16 cellular contexts compared by ENCODE assay signal in genomic region chr14:75833326-75834020, GRCh38.
A peak's percentile ranks its signal among the peaks of the same experiment; 100 is the strongest.
DNase-seq lines count a peak whose midpoint lies in the region; ATAC-seq and TF ChIP-seq lines count a peak whose summit lies in the region.
"Had no signal": no experiment of that assay in that cellular context is flagged by ENCODE, and none has a peak within 500 bp of the region (broad histone marks: within the 10 kb centered on the region; RNA-seq: fewer than 3 reads in every experiment).

No MANE protein-coding gene starts in this region.

- H3K9me3 ChIP-seq in lower lobe of right lung = no peaks in the 10 kb centered on the region
- H3K9me3 ChIP-seq: tibial artery had no signal

- H3K36me3 ChIP-seq in lower lobe of right lung = no peaks in the 10 kb centered on the region
- H3K36me3 ChIP-seq: tibial artery had no signal

- H3K4me3 Mint-ChIP-seq in activated T-cell treated with anti-CD3 and anti-CD28 coated beads, Interleukin-2, amount 50 U/mL, for 24 hours = no peak overlapping the region
- H3K4me3 Mint-ChIP-seq in type B pancreatic cell = no peak overlapping the region
- H3K4me3 Mint-ChIP-seq: H9 had no signal

- intact Hi-C loops in lower lobe of right lung (cut with DNase I) = no loop called here

- no peaks in the 10 kb centered on the region for H3K27me3 ChIP-seq in lower lobe of right lung (ENCODE audit: low read depth)
- H3K27me3 ChIP-seq: BLaER1 treated with 17β-estradiol and CSF1 and Interleukin-3, amounts not matched to agents 10 nM and 100 nM; tibial artery had no signal

- peaks cover 27% of the 10 kb centered on the region for H3K36me3 Mint-ChIP-seq in activated T-cell treated with anti-CD3 and anti-CD28 coated beads, Interleukin-2, amount 50 U/mL, for 24 hours (ENCODE audit: low read depth)
- H3K36me3 Mint-ChIP-seq in type B pancreatic cell = peaks cover 9% of the 10 kb centered on the region

- peak overlapping the region; percentile 48 for H3K27ac Mint-ChIP-seq in activated T-cell treated with anti-CD3 and anti-CD28 coated beads, Interleukin-2, amount 50 U/mL, for 24 hours
- peak overlapping the region; percentile 25 for H3K27ac Mint-ChIP-seq in type B pancreatic cell
- H3K27ac Mint-ChIP-seq: activated naive CD4-positive, alpha-beta T cell treated with anti-CD3 and anti-CD28 coated beads, Interleukin-2, amount 50 U/mL, for 72 hours had no signal

- H3K4me1 Mint-ChIP-seq in activated T-cell treated with anti-CD3 and anti-CD28 coated beads, Interleukin-2, amount 50 U/mL, for 24 hours (ENCODE audit: low read depth) = peaks cover 38% of the 10 kb centered on the region
- peaks cover 29% of the 10 kb centered on the region for H3K4me1 Mint-ChIP-seq in type B pancreatic cell (ENCODE audit: unreplicated experiment)
- H3K4me1 Mint-ChIP-seq: H9 had no signal

- no peaks in the 10 kb centered on the region for H3K27me3 Mint-ChIP-seq in activated T-cell treated with anti-CD3 and anti-CD28 coated beads, Interleukin-2, amount 50 U/mL, for 24 hours
- H3K27me3 Mint-ChIP-seq in type B pancreatic cell = no peaks in the 10 kb centered on the region

- no peak for ATAC-seq in lower lobe of right lung
- ATAC-seq: activated naive CD4-positive, alpha-beta T cell treated with anti-CD3 and anti-CD28 coated beads, Interleukin-2, amount 50 U/mL, for 72 hours had no signal

- TF ChIP-seq CTCF in lower lobe of right lung (IDR thresholded peaks at IDR 0.05) (no peak), type B pancreatic cell (conservative IDR thresholded peaks at IDR 0.05) (no peak)

- H3K4me1 ChIP-seq in lower lobe of right lung = peaks cover 21% of the 10 kb centered on the region
- H3K4me1 ChIP-seq: BLaER1 treated with 17β-estradiol and CSF1 and Interleukin-3, amounts not matched to agents 10 nM and 100 nM had no signal

- no peak overlapping the region for H3K4me3 ChIP-seq in lower lobe of right lung
- H3K4me3 ChIP-seq: BLaER1 treated with 17β-estradiol and CSF1 and Interleukin-3, amounts not matched to agents 10 nM and 100 nM; tibial artery had no signal

- H3K9me3 Mint-ChIP-seq in activated T-cell treated with anti-CD3 and anti-CD28 coated beads, Interleukin-2, amount 50 U/mL, for 24 hours = no peaks in the 10 kb centered on the region
- H3K9me3 Mint-ChIP-seq in type B pancreatic cell = no peaks in the 10 kb centered on the region
- H3K9me3 Mint-ChIP-seq: activated naive CD4-positive, alpha-beta T cell treated with anti-CD3 and anti-CD28 coated beads, Interleukin-2, amount 50 U/mL, for 72 hours had no signal

- H3K27ac ChIP-seq in lower lobe of right lung = peak overlapping the region; percentile 68
- H3K27ac ChIP-seq: BLaER1 treated with 17β-estradiol and CSF1 and Interleukin-3, amounts not matched to agents 10 nM and 100 nM; KMS-11; tibial artery had no signal

- DNase-seq in activated T-cell treated with anti-CD3 and anti-CD28 coated beads, Interleukin-2, amount 50 U/mL, for 24 hours = no peak
- no peak for DNase-seq in activated T-cell treated with anti-CD3 and anti-CD28 coated beads, Interleukin-2, amount 50 U/mL, for 48 hours
- peak; percentile 35 for DNase-seq in amniotic stem cell (lab: John Stamatoyannopoulos, UW)
- DNase-seq in lower lobe of right lung = no peak
- DNase-seq in type B pancreatic cell (ENCODE audit: extremely low spot score, unreplicated experiment) = no peak
- DNase-seq in NCI-H187 (lab: John Stamatoyannopoulos, UW) = no peak
- no peak for DNase-seq in putamen (ENCODE audit: low spot score)
- DNase-seq in kidney glomerular epithelial cell (lab: John Stamatoyannopoulos, UW) = no peak
- DNase-seq: H9, NCI-H1105 treated with DMSO at 0.1 percent for 48 hours, NCI-H82, occipital lobe, tibial artery had no signal
